In the genomic region with DNA sequence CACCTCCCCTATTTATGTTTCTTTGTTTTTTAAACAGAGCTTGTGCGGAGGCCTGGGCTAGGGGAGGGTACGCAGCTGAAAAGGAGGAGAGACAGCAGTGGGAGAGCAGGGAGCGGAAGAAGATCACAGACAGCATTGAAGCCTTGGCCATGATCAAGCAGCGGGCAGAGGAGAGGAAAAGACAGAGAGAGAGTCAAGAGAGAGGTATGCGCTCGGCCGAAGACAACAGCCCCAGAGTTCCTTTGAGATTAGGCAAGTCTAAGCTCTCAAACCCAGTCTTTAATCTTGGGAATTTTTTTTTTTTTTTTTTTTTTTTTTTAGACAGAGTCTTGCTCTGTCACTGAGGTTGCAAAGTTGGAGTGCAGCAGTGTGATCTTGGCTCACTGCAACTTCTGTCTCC, we compare ENCODE assay signal across 19 cellular contexts. TPM values are rescaled to one million over a fixed set of nuclear protein-coding genes. Genes with fewer than 3 reads are reported as not detected.
DNase-seq lines count a peak whose midpoint lies in the region; ATAC-seq, FAIRE-seq and TF ChIP-seq lines count a peak whose summit lies in the region.
"Had no signal": no experiment of that assay in that cellular context is flagged by ENCODE, and none has a peak within 500 bp of the region (broad histone marks: within the 10 kb centered on the region; RNA-seq: fewer than 3 reads in every experiment).

No MANE protein-coding gene starts in this region.

- TF ChIP-seq CTCF in nephron progenitor cell (IDR thresholded peaks at IDR 0.05) (no peak), progenitor cell of endocrine pancreas (IDR thresholded peaks at IDR 0.05; ENCODE audit: unreplicated experiment) (no peak)

- H3K27me3 Mint-ChIP-seq in nephron progenitor cell (ENCODE audit: low read depth, poor library complexity) = peaks cover 27% of the 10 kb centered on the region
- peaks cover 26% of the 10 kb centered on the region for H3K27me3 Mint-ChIP-seq in progenitor cell of endocrine pancreas

- intact Hi-C loops in Right ventricle myocardium inferior (cut with DNase I) (no loop called here), Right ventricle myocardium superior (cut with DNase I) (no loop called here)

- H3K36me3 Mint-ChIP-seq in nephron progenitor cell (ENCODE audit: low read depth) (no peaks in the 10 kb centered on the region), progenitor cell of endocrine pancreas (ENCODE audit: insufficient read depth) (no peaks in the 10 kb centered on the region)
- H3K36me3 Mint-ChIP-seq: CD4-positive, CD25-positive, alpha-beta regulatory T cell; CD8-positive, alpha-beta T cell had no signal

- H3K4me1 Mint-ChIP-seq in nephron progenitor cell (peaks cover 24% of the 10 kb centered on the region), progenitor cell of endocrine pancreas (ENCODE audit: low read depth) (no peaks in the 10 kb centered on the region)
- H3K4me1 Mint-ChIP-seq: B cell; CD4-positive, CD25-positive, alpha-beta regulatory T cell had no signal

- ATAC-seq in Right ventricle myocardium inferior (no peak), Right ventricle myocardium superior (ENCODE audit: poor library complexity) (no peak), GM19452 (IDR thresholded peaks at IDR 0.05; ENCODE audit: unreplicated experiment) (no peak), GM18520 (IDR thresholded peaks at IDR 0.05; ENCODE audit: unreplicated experiment) (no peak)
- ATAC-seq: CD8-positive, alpha-beta T cell; GM23338 had no signal

- no peak for FAIRE-seq in GM19239 (lab: Jason Lieb, UNC)
- FAIRE-seq: A204.1, G401.6 had no signal

- H3K9me3 Mint-ChIP-seq in nephron progenitor cell (no peaks in the 10 kb centered on the region), progenitor cell of endocrine pancreas (ENCODE audit: low read depth) (no peaks in the 10 kb centered on the region)
- H3K9me3 Mint-ChIP-seq: CD8-positive, alpha-beta T cell; HFFc6 had no signal

- peak overlapping the region; percentile 9 for H3K27ac Mint-ChIP-seq in nephron progenitor cell
- peak overlapping the region; percentile 58 for H3K27ac Mint-ChIP-seq in progenitor cell of endocrine pancreas
- H3K27ac Mint-ChIP-seq: B cell; CD4-positive, CD25-positive, alpha-beta regulatory T cell; CD8-positive, alpha-beta T cell; GM23338; HFFc6 had no signal

- DNase-seq in Right ventricle myocardium inferior (ENCODE audit: missing footprints) = peak; percentile 23
- DNase-seq in Right ventricle myocardium superior = no peak
- peak; percentile 31 for DNase-seq in amniotic epithelial cell (ENCODE audit: low read depth)
- DNase-seq in nephron progenitor cell = no peak
- DNase-seq in progenitor cell of endocrine pancreas (ENCODE audit: low spot score, unreplicated experiment) = no peak
- DNase-seq in GM19239 (ENCODE audit: insufficient read length, low spot score) = no peak
- DNase-seq: Caco-2; CD4-positive, CD25-positive, alpha-beta regulatory T cell; CD8-positive, alpha-beta T cell; DMS153; DND-41; HFFc6 had no signal

- H3K4me3 Mint-ChIP-seq in nephron progenitor cell = no peak overlapping the region
- H3K4me3 Mint-ChIP-seq in progenitor cell of endocrine pancreas (ENCODE audit: low read depth) = no peak overlapping the region
- H3K4me3 Mint-ChIP-seq: B cell; CD4-positive, CD25-positive, alpha-beta regulatory T cell; CD8-positive, alpha-beta T cell; GM23338; HFFc6 had no signal

RNA-seq across cellular contexts. Expression of a gene that starts 20.6 kb away (rescaled TPM):
- total RNA-seq in Right ventricle myocardium inferior = not detected
- not detected for total RNA-seq in Right ventricle myocardium superior
- total RNA-seq in progenitor cell of endocrine pancreas = 1.4 and 1.8 TPM in 2 replicates
- total RNA-seq: CD8-positive, alpha-beta T cell; HFFc6 had no signal

RNA-seq across cellular contexts. Expression of a gene that starts 20.8 kb away (rescaled TPM):
- total RNA-seq in Right ventricle myocardium inferior = 24.1 TPM
- total RNA-seq in Right ventricle myocardium superior = 22.6 TPM
- 43.8 and 47.7 TPM in 2 replicates for total RNA-seq in progenitor cell of endocrine pancreas

RNA-seq across cellular contexts. Expression of a gene that starts 21.1 kb away (rescaled TPM):
- total RNA-seq in Right ventricle myocardium inferior (26.5 TPM), Right ventricle myocardium superior (29.3 TPM), progenitor cell of endocrine pancreas (87.1 and 94.7 TPM in 2 replicates)

RNA-seq across cellular contexts. Expression of a gene that starts 25.2 kb away (rescaled TPM):
- total RNA-seq in Right ventricle myocardium inferior (not detected), Right ventricle myocardium superior (0.65 TPM), progenitor cell of endocrine pancreas (not detected in 2 replicates)
- total RNA-seq: B cell; Caco-2; CD4-positive, CD25-positive, alpha-beta regulatory T cell; CD8-positive, alpha-beta T cell; H4; HFFc6 had no signal

RNA-seq across cellular contexts. Expression of a gene that starts 49.0 kb away (rescaled TPM):
- total RNA-seq in Right ventricle myocardium inferior = 70.2 TPM
- 67.3 TPM for total RNA-seq in Right ventricle myocardium superior
- total RNA-seq in progenitor cell of endocrine pancreas = 94.7 and 98.9 TPM in 2 replicates

Comparison
In these comparisons a context has a peak if more than half of its experiments do, and no peak if none do; other contexts are left out.
1. DNase-seq: peak in Right ventricle myocardium inferior (single experiment) and amniotic epithelial cell (single experiment); none in Right ventricle myocardium superior (single experiment), nephron progenitor cell (single experiment), progenitor cell of endocrine pancreas (single experiment) and GM19239 (single experiment).